In genomic region chr10:103915794-103916193, GRCh38 we compare ENCODE assay signal across 8 cellular contexts. TPM values are rescaled to one million over a fixed set of nuclear protein-coding genes. Genes with fewer than 3 reads are reported as not detected.
DNase-seq lines count a peak whose midpoint lies in the region; ATAC-seq and TF ChIP-seq lines count a peak whose summit lies in the region.

No MANE protein-coding gene starts in this region.

- CTCF ChIA-PET in activated naive CD4-positive, alpha-beta T cell treated with anti-CD3 and anti-CD28 coated beads, Interleukin-2, amount 10 ng/mL, durations not matched to agents 7 days and 5 days (lab: Charles Lee) = interaction anchor here (1.6 kb wide), 1 partner anchor 26 kb away, joined by 5 read pairs; no protein-coding TSS in a partner anchor

- peak overlapping the region; percentile 90 for H3K27ac Mint-ChIP-seq in activated naive CD4-positive, alpha-beta T cell treated with anti-CD3 and anti-CD28 coated beads, Interleukin-2, amount 10 ng/mL, durations not matched to agents 7 days and 5 days

- 59% methylated on average over 6 of the region's 6 CpGs for WGBS in right cardiac atrium
- WGBS in right lobe of liver (ENCODE audit: insufficient coverage, low coverage, low lambda C conversion rate, missing lambda C conversion rate) = 54% methylated on average over 6 of the region's 6 CpGs

- DNase-seq in right cardiac atrium = peak in 1 of 3 donors; percentile 59
- DNase-seq in Right ventricle myocardium inferior (ENCODE audit: missing footprints) = no peak
- DNase-seq in activated naive CD4-positive, alpha-beta T cell treated with anti-CD3 and anti-CD28 coated beads, Interleukin-2, amount 10 ng/mL, durations not matched to agents 7 days and 5 days = peak; percentile 53
- no peak for DNase-seq in right lobe of liver
- peak in 1 of 2 donors; percentile 23 for DNase-seq in uterus
- DNase-seq in NCI-H510A treated with DMSO at 0.1 percent for 48 hours (lab: John Stamatoyannopoulos, UW) = no peak
- no peak for DNase-seq in HuH-7 (ENCODE audit: low spot score)

- peak overlapping the region; percentile 84 for H3K4me3 Mint-ChIP-seq in activated naive CD4-positive, alpha-beta T cell treated with anti-CD3 and anti-CD28 coated beads, Interleukin-2, amount 10 ng/mL, durations not matched to agents 7 days and 5 days

- H3K4me1 ChIP-seq in right cardiac atrium (ENCODE audit: control insufficient read depth, insufficient read depth, low read length) (peaks cover 7% of the 10 kb centered on the region), right lobe of liver (peaks cover 0 to 26% (median 8%) of the 10 kb centered on the region in 4 donors), uterus (no peaks in the 10 kb centered on the region)

- TF ChIP-seq CTCF in right lobe of liver (IDR thresholded peaks at IDR 0.05) (no peak), uterus (IDR thresholded peaks at IDR 0.05) (no peak)

- peaks cover 67% of the 10 kb centered on the region for H3K4me1 Mint-ChIP-seq in activated naive CD4-positive, alpha-beta T cell treated with anti-CD3 and anti-CD28 coated beads, Interleukin-2, amount 10 ng/mL, durations not matched to agents 7 days and 5 days

- intact Hi-C loops in right cardiac atrium (cut with DNase I) (loop anchor here in 1 of 4 donors (5.0 kb wide), 1 partner anchor 52 kb away; the partner anchor contains the start of gene SLK), Right ventricle myocardium inferior (cut with DNase I) (loop anchor here (2.0 to 5.0 kb wide), 2 partner anchors 21 to 207 kb away; partner anchors contain the start of gene SFR1), right lobe of liver (cut with DNase I) (no loop called here), uterus (cut with DNase I; ENCODE audit: low total_unique reads) (no loop called here)

- ATAC-seq in right cardiac atrium (no peak), Right ventricle myocardium inferior (no peak), right lobe of liver (no peak), HG03139 (IDR thresholded peaks at IDR 0.05; ENCODE audit: unreplicated experiment) (no peak)

- peaks cover 47% of the 10 kb centered on the region for H3K36me3 Mint-ChIP-seq in activated naive CD4-positive, alpha-beta T cell treated with anti-CD3 and anti-CD28 coated beads, Interleukin-2, amount 10 ng/mL, durations not matched to agents 7 days and 5 days

- peaks cover 7% of the 10 kb centered on the region for H3K9me3 Mint-ChIP-seq in activated naive CD4-positive, alpha-beta T cell treated with anti-CD3 and anti-CD28 coated beads, Interleukin-2, amount 10 ng/mL, durations not matched to agents 7 days and 5 days

- H3K9me3 ChIP-seq in right cardiac atrium (ENCODE audit: control insufficient read depth, low read length) = no peaks in the 10 kb centered on the region
- no peaks in the 10 kb centered on the region for H3K9me3 ChIP-seq in right lobe of liver
- no peaks in the 10 kb centered on the region for H3K9me3 ChIP-seq in uterus

- H3K27me3 Mint-ChIP-seq in activated naive CD4-positive, alpha-beta T cell treated with anti-CD3 and anti-CD28 coated beads, Interleukin-2, amount 10 ng/mL, durations not matched to agents 7 days and 5 days = no peaks in the 10 kb centered on the region

- H3K36me3 ChIP-seq in right lobe of liver (no peaks in the 10 kb centered on the region), uterus (no peaks in the 10 kb centered on the region)

- H3K4me3 ChIP-seq in right cardiac atrium (ENCODE audit: low read length) (peak overlapping the region; percentile 11), right lobe of liver (no peak overlapping the region), uterus (peak overlapping the region in 1 of 2 donors; percentile 80)

- TF ChIP-seq POLR2A in right lobe of liver (IDR thresholded peaks at IDR 0.05) (no peak), uterus (IDR thresholded peaks at IDR 0.05) (no peak)

- H3K27me3 ChIP-seq in right cardiac atrium (ENCODE audit: control insufficient read depth, insufficient read depth) (no peaks in the 10 kb centered on the region), right lobe of liver (no peaks in the 10 kb centered on the region), uterus (no peaks in the 10 kb centered on the region)

- H3K27ac ChIP-seq in right cardiac atrium (ENCODE audit: low read length) = peak overlapping the region; percentile 3
- peak overlapping the region in 2 of 3 donors; percentile 23 to 67 for H3K27ac ChIP-seq in right lobe of liver
- H3K27ac ChIP-seq in uterus = peak overlapping the region; percentile 93

RNA-seq across cellular contexts. Expression of gene STN1, which starts 2.2 kb away (rescaled TPM):
- total RNA-seq in right cardiac atrium = 10 to 100 TPM; 24.3 to 26.8 (median 25.1) TPM
- 26.8 TPM for polyA plus RNA-seq in right cardiac atrium
- total RNA-seq in Right ventricle myocardium inferior = 30.1 TPM
- total RNA-seq in right lobe of liver = 10 to 100 TPM in 2 of 6 experiments, 1 to 10 TPM in 4; 6.1 to 13.3 (median 6.6) TPM
- total RNA-seq in uterus = 10 to 100 TPM; 20.0 to 29.2 (median 27.0) TPM

RNA-seq across cellular contexts. Expression of gene SLK, which starts 51.1 kb away (rescaled TPM):
- 10 to 100 TPM; 32.8 to 40.5 (median 36.4) TPM for total RNA-seq in right cardiac atrium
- polyA plus RNA-seq in right cardiac atrium = 12.7 TPM
- total RNA-seq in Right ventricle myocardium inferior = 28.9 TPM
- total RNA-seq in right lobe of liver = 10 to 100 TPM in 5 of 6 experiments, 1 to 10 TPM in 1; 7.9 to 16.3 (median 13.0) TPM
- total RNA-seq in uterus = 10 to 100 TPM; 30.9 to 78.7 (median 52.1) TPM

Comparison
In these comparisons a context has a peak if more than half of its experiments do, and no peak if none do; other contexts are left out.
1. H3K27ac ChIP-seq: peak in every context shown above with its lines; median percentile 93 in uterus; 45 in right lobe of liver; 3 in right cardiac atrium.